ENCODE assay signal across 11 cellular contexts in the genomic region with DNA sequence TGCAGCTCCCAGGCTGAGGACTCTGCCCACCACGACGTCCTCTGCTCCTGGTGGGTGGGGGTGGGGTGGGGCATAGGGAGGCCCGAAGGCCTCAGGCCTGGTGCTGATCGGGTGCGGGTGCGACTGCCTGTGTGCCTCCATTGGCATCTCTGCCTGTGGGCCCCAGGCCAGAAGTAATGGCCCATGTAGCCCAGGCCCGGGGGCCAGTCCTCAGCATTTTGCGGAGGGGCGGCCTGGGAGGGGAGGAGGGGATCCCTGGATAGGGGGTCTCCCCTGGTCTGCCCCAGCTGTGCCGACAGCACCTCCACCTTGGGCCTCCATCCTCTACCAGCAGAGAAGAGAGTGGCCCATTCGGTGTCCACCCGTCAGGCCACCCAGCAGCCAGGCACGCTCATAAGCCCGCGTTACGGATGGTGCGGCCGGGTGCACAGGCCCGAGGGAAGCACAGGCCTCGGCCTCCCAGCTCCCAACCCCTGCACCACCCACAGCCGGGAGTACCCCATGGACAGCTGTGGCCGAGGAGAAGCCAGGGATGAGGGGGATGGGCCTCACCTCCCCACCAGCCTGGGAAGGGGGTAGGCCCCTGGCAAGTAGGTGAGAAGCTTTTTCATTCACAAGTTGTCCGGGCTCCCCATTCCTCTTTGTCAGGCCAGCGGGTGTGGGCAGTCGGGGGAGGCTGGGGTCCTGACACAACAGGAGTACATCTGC. TPM values are rescaled to one million over a fixed set of nuclear protein-coding genes. Genes with fewer than 3 reads are reported as not detected.
DNase-seq lines count a peak whose midpoint lies in the region; ATAC-seq and TF ChIP-seq lines count a peak whose summit lies in the region.
"Had no signal": no experiment of that assay in that cellular context is flagged by ENCODE, and none has a peak within 500 bp of the region (broad histone marks: within the 10 kb centered on the region; RNA-seq: fewer than 3 reads in every experiment).

No MANE protein-coding gene starts in this region.

- no peak for TF ChIP-seq POLR2A in HCT116 (IDR thresholded peaks at IDR 0.05; ENCODE audit: borderline replicate concordance, extremely low read depth, insufficient read depth, insufficient read length)

- peaks cover 4% of the 10 kb centered on the region; the same call in 1 of the 2 replicates for H4K20me1 ChIP-seq in HCT116 (ENCODE audit: insufficient read depth)

- BruUV-seq in HCT116 (replicated peaks; lab: Mats Ljungman, UMichigan): no TSS peak

- H2AFZ ChIP-seq in HCT116 (ENCODE audit: low read depth, low read length, poor library complexity, severe bottlenecking): no peak overlapping the region

- peak overlapping the region; percentile 100 for H3K27ac ChIP-seq in HCT116 (ENCODE audit: low read depth, low read length)
- peak overlapping the region; percentile 97 for H3K27ac ChIP-seq in lower lobe of right lung
- H3K27ac ChIP-seq in subcutaneous abdominal adipose tissue (ENCODE audit: low read depth, low read length): peak overlapping the region; percentile 84
- H3K27ac ChIP-seq: brain microvascular endothelial cell had no signal

- H3K36me3 ChIP-seq in HCT116 (ENCODE audit: control insufficient read depth in 1 of 2, insufficient read depth in 2 of 2, low read length in 2 of 2): 0 out of 4 replicates have a peak, but pooled peaks cover 5 to 8% of the 10 kb centered on the region in 2 experiments
- H3K36me3 ChIP-seq in lower lobe of right lung: peaks cover 13% of the 10 kb centered on the region
- peaks cover 0 to 12% (median 6%) of the 10 kb centered on the region in 5 donors for H3K36me3 ChIP-seq in subcutaneous abdominal adipose tissue (ENCODE audit: control insufficient read depth in 5 of 5, insufficient read depth in 5 of 5, low read length in 5 of 5)
- peaks cover 2% of the 10 kb centered on the region for H3K36me3 ChIP-seq in H7 (replicated peaks; ENCODE audit: control insufficient read depth, insufficient read depth, low read length)
- H3K36me3 ChIP-seq: brain microvascular endothelial cell had no signal

- H3K79me2 ChIP-seq in HCT116 (ENCODE audit: insufficient read depth, low read length): peaks cover 27% of the 10 kb centered on the region

- H3K36me3 Mint-ChIP-seq in activated T-helper 17 cell treated with anti-CD3 and anti-CD28 coated beads, Interleukin-2, amount 50 U/mL, for 72 hours (ENCODE audit: low read depth): peaks cover 21% of the 10 kb centered on the region

- ATAC-seq in HCT116 (no peak), lower lobe of right lung (no peak)
- no peak for ATAC-seq in activated T-helper 17 cell treated with anti-CD3 and anti-CD28 coated beads, Interleukin-2, amount 50 U/mL, for 72 hours (replicated peaks)

- no peaks in the 10 kb centered on the region for H3K9me2 ChIP-seq in HCT116 (ENCODE audit: insufficient read depth)

- peaks cover 6% of the 10 kb centered on the region for H3K4me1 Mint-ChIP-seq in activated T-helper 17 cell treated with anti-CD3 and anti-CD28 coated beads, Interleukin-2, amount 50 U/mL, for 72 hours

- H3K27ac Mint-ChIP-seq in activated T-helper 17 cell treated with anti-CD3 and anti-CD28 coated beads, Interleukin-2, amount 50 U/mL, for 72 hours: no peak overlapping the region

- peak overlapping the region; percentile 94 for H3K9ac ChIP-seq in HCT116 (ENCODE audit: low read length)
- no peak overlapping the region for H3K9ac ChIP-seq in subcutaneous abdominal adipose tissue (ENCODE audit: low read length in 5 of 5)

- no peaks in the 10 kb centered on the region for H3K27me3 ChIP-seq in HCT116 (ENCODE audit: insufficient read depth, low read length)
- no peaks in the 10 kb centered on the region for H3K27me3 ChIP-seq in lower lobe of right lung (ENCODE audit: low read depth)
- H3K27me3 ChIP-seq in subcutaneous abdominal adipose tissue (ENCODE audit: control insufficient read depth in 5 of 5, insufficient read depth in 4 of 5, low read length in 5 of 5): no peaks in the 10 kb centered on the region
- no peaks in the 10 kb centered on the region for H3K27me3 ChIP-seq in H7 (ENCODE audit: control insufficient read depth, insufficient read depth, low read length)
- H3K27me3 ChIP-seq: brain microvascular endothelial cell had no signal

- TF ChIP-seq CTCF in HCT116 (IDR thresholded peaks at IDR 0.05 in 2 of 3, conservative IDR thresholded peaks at IDR 0.05 in 1 of 3; ENCODE audit: borderline replicate concordance in 1 of 3, insufficient read depth in 1 of 3, low read depth in 2 of 3, low read length in 2 of 3) (no peak), lower lobe of right lung (IDR thresholded peaks at IDR 0.05) (no peak)

- POLR2A ChIA-PET in HCT116 (lab: Charles Lee): interaction anchor here (0.6 to 0.8 kb wide), 2 partner anchors 8 to 201 kb away, joined by 3 to 4 read pairs; no protein-coding TSS in a partner anchor

- no peaks in the 10 kb centered on the region for H3K9me3 ChIP-seq in HCT116 (ENCODE audit: control insufficient read depth in 1 of 2, insufficient read depth in 1 of 2, low read depth in 1 of 2, low read length in 2 of 2)
- H3K9me3 ChIP-seq in lower lobe of right lung: no peaks in the 10 kb centered on the region
- H3K9me3 ChIP-seq in subcutaneous abdominal adipose tissue (ENCODE audit: control insufficient read depth in 5 of 5, low read length in 5 of 5): no peaks in the 10 kb centered on the region

- no peaks in the 10 kb centered on the region for H3K27me3 Mint-ChIP-seq in activated T-helper 17 cell treated with anti-CD3 and anti-CD28 coated beads, Interleukin-2, amount 50 U/mL, for 72 hours

- H3K9me3 Mint-ChIP-seq in activated T-helper 17 cell treated with anti-CD3 and anti-CD28 coated beads, Interleukin-2, amount 50 U/mL, for 72 hours: no peaks in the 10 kb centered on the region

- no peak for DNase-seq in HCT116 (ENCODE audit: low read depth, low spot score)
- DNase-seq in lower lobe of right lung: no peak
- no peak for DNase-seq in H7
- no peak for DNase-seq in GOT3 (lab: John Stamatoyannopoulos, UW)
- no peak for DNase-seq in DMS114 treated with DMSO at 0.1 percent for 48 hours (lab: John Stamatoyannopoulos, UW; ENCODE audit: unreplicated experiment)
- DNase-seq: activated CD8-positive, alpha-beta memory T cell treated with anti-CD3 and anti-CD28 coated beads, Interleukin-2, amount 50 U/mL, for 48 hours; NCI-H1436 treated with DMSO at 0.1 percent for 48 hours; NCI-H774 had no signal

- CTCF ChIA-PET in HCT116 (lab: Charles Lee): no interaction called here

- intact Hi-C loops in HCT116 (cut with micrococcal nuclease) (loop anchor here (2.0 kb wide), 1 partner anchor 31 kb away; no protein-coding TSS in a partner anchor), lower lobe of right lung (cut with DNase I) (no loop called here)

- peak overlapping the region; percentile 78 for H3K4me3 Mint-ChIP-seq in activated T-helper 17 cell treated with anti-CD3 and anti-CD28 coated beads, Interleukin-2, amount 50 U/mL, for 72 hours

- peak overlapping the region; percentile 94 for H3K4me2 ChIP-seq in HCT116 (ENCODE audit: low read length)

- H3K4me1 ChIP-seq in HCT116 (ENCODE audit: control insufficient read depth in 1 of 2, insufficient read depth in 2 of 2, low read length in 2 of 2) (peaks cover 42 to 67% of the 10 kb centered on the region in 2 experiments), lower lobe of right lung (peaks cover 62% of the 10 kb centered on the region), subcutaneous abdominal adipose tissue (ENCODE audit: control insufficient read depth in 5 of 5, insufficient read depth in 5 of 5, low read length in 5 of 5) (peaks cover 6 to 84% (median 64%) of the 10 kb centered on the region in 5 donors)

- H3K4me3 ChIP-seq in HCT116 (replicated peaks in 1 of 2; ENCODE audit: low read depth in 1 of 2, low read length in 2 of 2) (peak overlapping the region in 1 of 2 experiments; percentile 67; a peak in 1 of 4 replicates), lower lobe of right lung (peak overlapping the region; percentile 69), subcutaneous abdominal adipose tissue (ENCODE audit: low read depth in 1 of 5, low read length in 5 of 5) (no peak overlapping the region), H7 (ENCODE audit: insufficient read depth, low read depth, low read length) (no peak overlapping the region)

- no peak for TF ChIP-seq RAD21 in HCT116 (IDR thresholded peaks at IDR 0.05; ENCODE audit: low read depth)

- RAD21 ChIA-PET in HCT116 (lab: Charles Lee; ENCODE audit: low non-redundant PET in 1 of 2, low total read pairs in 2 of 2, uncharacterized antibody in 2 of 2, unreplicated experiment in 2 of 2): no interaction called here

TF ChIP-seq in HCT116, 20 proteins besides CTCF, POLR2A, EP300 and RAD21 (continues in another document):
- no peak for TF ChIP-seq ZNF274 (IDR thresholded peaks at IDR 0.05; ENCODE audit: low read depth, low read length)
- TF ChIP-seq, protein P1, sequence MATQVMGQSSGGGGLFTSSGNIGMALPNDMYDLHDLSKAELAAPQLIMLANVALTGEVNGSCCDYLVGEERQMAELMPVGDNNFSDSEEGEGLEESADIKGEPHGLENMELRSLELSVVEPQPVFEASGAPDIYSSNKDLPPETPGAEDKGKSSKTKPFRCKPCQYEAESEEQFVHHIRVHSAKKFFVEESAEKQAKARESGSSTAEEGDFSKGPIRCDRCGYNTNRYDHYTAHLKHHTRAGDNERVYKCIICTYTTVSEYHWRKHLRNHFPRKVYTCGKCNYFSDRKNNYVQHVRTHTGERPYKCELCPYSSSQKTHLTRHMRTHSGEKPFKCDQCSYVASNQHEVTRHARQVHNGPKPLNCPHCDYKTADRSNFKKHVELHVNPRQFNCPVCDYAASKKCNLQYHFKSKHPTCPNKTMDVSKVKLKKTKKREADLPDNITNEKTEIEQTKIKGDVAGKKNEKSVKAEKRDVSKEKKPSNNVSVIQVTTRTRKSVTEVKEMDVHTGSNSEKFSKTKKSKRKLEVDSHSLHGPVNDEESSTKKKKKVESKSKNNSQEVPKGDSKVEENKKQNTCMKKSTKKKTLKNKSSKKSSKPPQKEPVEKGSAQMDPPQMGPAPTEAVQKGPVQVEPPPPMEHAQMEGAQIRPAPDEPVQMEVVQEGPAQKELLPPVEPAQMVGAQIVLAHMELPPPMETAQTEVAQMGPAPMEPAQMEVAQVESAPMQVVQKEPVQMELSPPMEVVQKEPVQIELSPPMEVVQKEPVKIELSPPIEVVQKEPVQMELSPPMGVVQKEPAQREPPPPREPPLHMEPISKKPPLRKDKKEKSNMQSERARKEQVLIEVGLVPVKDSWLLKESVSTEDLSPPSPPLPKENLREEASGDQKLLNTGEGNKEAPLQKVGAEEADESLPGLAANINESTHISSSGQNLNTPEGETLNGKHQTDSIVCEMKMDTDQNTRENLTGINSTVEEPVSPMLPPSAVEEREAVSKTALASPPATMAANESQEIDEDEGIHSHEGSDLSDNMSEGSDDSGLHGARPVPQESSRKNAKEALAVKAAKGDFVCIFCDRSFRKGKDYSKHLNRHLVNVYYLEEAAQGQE (IDR thresholded peaks at IDR 0.05; ENCODE audit: low read depth): no peak

RNA-seq across cellular contexts. Expression of a gene that starts 1.8 kb away (rescaled TPM):
- total RNA-seq in HCT116 (2021; ENCODE audit: unreplicated experiment) (36.2 TPM), lower lobe of right lung (91.4 TPM)
- polyA plus RNA-seq in HCT116 (2012): 14.8 and 21.3 TPM in 2 replicates
- total RNA-seq in activated T-helper 17 cell treated with anti-CD3 and anti-CD28 coated beads, Interleukin-2, amount 50 U/mL, for 72 hours: 10 to 100 TPM; 63.8 to 65.9 TPM
- total RNA-seq in H7 (2014; rRNA removed; shearing (Covaris generic)): 32.2 and 33.3 TPM in 2 replicates
